24 cellular contexts compared by ENCODE assay signal in the genomic region with DNA sequence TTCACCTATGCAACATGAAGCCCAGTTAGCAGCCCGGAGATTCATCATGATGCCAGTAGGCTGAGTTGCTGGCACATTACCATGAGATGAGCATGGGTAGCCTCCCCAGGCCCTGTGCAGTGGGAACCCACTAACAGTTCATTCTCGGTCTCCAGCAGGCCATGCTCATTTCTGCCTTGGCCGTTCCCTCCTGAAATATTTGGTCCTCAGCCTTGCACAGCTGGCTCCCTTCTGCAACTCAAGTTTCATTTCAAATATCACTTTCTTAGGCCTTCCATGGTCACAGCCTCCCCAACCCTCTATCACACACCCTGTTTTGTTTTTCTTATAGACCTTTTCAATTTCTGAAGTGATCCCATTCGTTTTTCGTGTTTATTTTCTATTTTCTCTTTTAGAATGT.
"Had no signal": no experiment of that assay in that cellular context is flagged by ENCODE, and none has a peak within 500 bp of the region (broad histone marks: within the 10 kb centered on the region; RNA-seq: fewer than 3 reads in every experiment).

No MANE protein-coding gene starts in this region.

- H3K4me3 ChIP-seq: ascending aorta, cardiac muscle cell, hepatocyte, lower lobe of right lung, transverse colon, uterus had no signal

- H3K9me3 Mint-ChIP-seq: activated naive CD4-positive, alpha-beta T cell treated with anti-CD3 and anti-CD28 coated beads, Interleukin-2, amount 10 ng/mL, durations not matched to agents 7 days and 5 days; activated naive CD8-positive, alpha-beta T cell treated with anti-CD3 and anti-CD28 coated beads, Interleukin-2, amount 10 ng/mL, durations not matched to agents 7 days and 5 days; natural killer cell; stimulated activated naive B cell treated with anti-CD40 and anti-IgM and Interleukin-4, amounts not matched to agents 10 μg/mL and 1 μg/mL and 100 μg/mL, for 72 hours had no signal

- H3K4me1 Mint-ChIP-seq: activated naive CD4-positive, alpha-beta T cell treated with anti-CD3 and anti-CD28 coated beads, Interleukin-2, amount 10 ng/mL, durations not matched to agents 7 days and 5 days; activated naive CD8-positive, alpha-beta T cell treated with anti-CD3 and anti-CD28 coated beads, Interleukin-2, amount 10 ng/mL, durations not matched to agents 7 days and 5 days; natural killer cell; stimulated activated naive B cell treated with anti-CD40 and anti-IgM and Interleukin-4, amounts not matched to agents 10 μg/mL and 1 μg/mL and 100 μg/mL, for 72 hours had no signal

- H3K36me3 ChIP-seq: ascending aorta, cardiac muscle cell, lower lobe of right lung, transverse colon, uterus had no signal

- H3K4me3 Mint-ChIP-seq: activated naive CD4-positive, alpha-beta T cell treated with anti-CD3 and anti-CD28 coated beads, Interleukin-2, amount 10 ng/mL, durations not matched to agents 7 days and 5 days; activated naive CD8-positive, alpha-beta T cell treated with anti-CD3 and anti-CD28 coated beads, Interleukin-2, amount 10 ng/mL, durations not matched to agents 7 days and 5 days; brain; natural killer cell; stimulated activated naive B cell treated with anti-CD40 and anti-IgM and Interleukin-4, amounts not matched to agents 10 μg/mL and 1 μg/mL and 100 μg/mL, for 72 hours had no signal

- H3K27me3 Mint-ChIP-seq: activated naive CD4-positive, alpha-beta T cell treated with anti-CD3 and anti-CD28 coated beads, Interleukin-2, amount 10 ng/mL, durations not matched to agents 7 days and 5 days had no signal

- H2AFZ ChIP-seq: hepatocyte had no signal

- DNase-seq: activated CD4-positive, alpha-beta T cell treated with anti-CD3 and anti-CD28 coated beads for 4 hours; activated CD4-positive, alpha-beta T cell treated with anti-CD3 and anti-CD28 coated beads, Interleukin-2, amount 50 U/mL, for 4 hours; activated CD8-positive, alpha-beta memory T cell treated with anti-CD3 and anti-CD28 coated beads, Interleukin-2, amount 50 U/mL, for 4 hours; activated gamma-delta T cell; activated naive CD4-positive, alpha-beta T cell treated with anti-CD3 and anti-CD28 coated beads, Interleukin-2, amount 10 ng/mL, durations not matched to agents 7 days and 5 days; activated naive CD8-positive, alpha-beta T cell treated with anti-CD3 and anti-CD28 coated beads, Interleukin-2, amount 10 ng/mL, durations not matched to agents 7 days and 5 days; activated T-cell treated with anti-CD3 and anti-CD28 coated beads, Interleukin-2, amount 50 U/mL, for 1 hour; foreskin keratinocyte; kidney; lower lobe of right lung; mesenchymal stem cell; natural killer cell; small intestine; stimulated activated CD4-positive, alpha-beta T cell treated with anti-CD3 and anti-CD28 coated beads, Interleukin-4, amount 100 ng/mL, for 24 hours; stimulated activated naive B cell treated with anti-CD40 and anti-IgM and Interleukin-4, amounts not matched to agents 10 μg/mL and 1 μg/mL and 100 μg/mL, for 72 hours; transverse colon; uterus had no signal

- H3K4me1 ChIP-seq: ascending aorta, foreskin keratinocyte had no signal

- H3K9me3 ChIP-seq: ascending aorta, lower lobe of right lung, transverse colon, uterus had no signal

- H3K4me2 ChIP-seq: hepatocyte had no signal

- H3K27ac Mint-ChIP-seq: activated naive CD4-positive, alpha-beta T cell treated with anti-CD3 and anti-CD28 coated beads, Interleukin-2, amount 10 ng/mL, durations not matched to agents 7 days and 5 days; activated naive CD8-positive, alpha-beta T cell treated with anti-CD3 and anti-CD28 coated beads, Interleukin-2, amount 10 ng/mL, durations not matched to agents 7 days and 5 days; brain; natural killer cell; stimulated activated naive B cell treated with anti-CD40 and anti-IgM and Interleukin-4, amounts not matched to agents 10 μg/mL and 1 μg/mL and 100 μg/mL, for 72 hours had no signal

- ATAC-seq: esophagus mucosa; foreskin keratinocyte; natural killer cell; sciatic nerve; stimulated activated naive B cell treated with anti-CD40 and anti-IgM and Interleukin-4, amounts not matched to agents 10 μg/mL and 1 μg/mL and 100 μg/mL, for 72 hours had no signal

- H3K27ac ChIP-seq: ascending aorta, foreskin keratinocyte, hepatocyte, lower lobe of right lung, transverse colon, VCaP had no signal

- H3K27me3 ChIP-seq: ascending aorta, cardiac muscle cell, foreskin keratinocyte, hepatocyte, transverse colon, uterus had no signal

- H3K36me3 Mint-ChIP-seq: activated naive CD4-positive, alpha-beta T cell treated with anti-CD3 and anti-CD28 coated beads, Interleukin-2, amount 10 ng/mL, durations not matched to agents 7 days and 5 days; activated naive CD8-positive, alpha-beta T cell treated with anti-CD3 and anti-CD28 coated beads, Interleukin-2, amount 10 ng/mL, durations not matched to agents 7 days and 5 days; natural killer cell; stimulated activated naive B cell treated with anti-CD40 and anti-IgM and Interleukin-4, amounts not matched to agents 10 μg/mL and 1 μg/mL and 100 μg/mL, for 72 hours had no signal
